ENCODE assay signal across 16 cellular contexts in the genomic region with DNA sequence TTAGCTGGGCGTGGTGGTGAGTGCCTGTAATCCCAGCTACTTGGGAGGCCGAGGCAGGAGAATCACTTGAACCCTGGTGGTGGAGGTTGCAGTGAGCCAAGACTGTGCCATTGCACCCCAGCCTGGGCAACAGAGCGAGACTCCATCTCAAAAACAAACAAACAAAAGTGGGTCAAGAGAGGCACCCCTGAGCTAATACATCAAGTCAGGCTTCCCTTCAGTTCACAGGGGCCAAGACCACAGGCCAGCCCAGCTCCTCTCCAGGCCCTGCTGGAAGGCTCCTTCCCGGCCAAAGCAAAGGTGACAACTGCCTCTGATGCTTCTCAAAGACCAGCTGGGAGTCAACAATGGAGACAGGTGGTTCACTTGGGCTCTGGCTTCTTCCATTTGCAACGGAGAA. TPM values are rescaled to one million over a fixed set of nuclear protein-coding genes. Genes with fewer than 3 reads are reported as not detected.
"Had no signal": no experiment of that assay in that cellular context is flagged by ENCODE, and none has a peak within 500 bp of the region (broad histone marks: within the 10 kb centered on the region; RNA-seq: fewer than 3 reads in every experiment).

No MANE protein-coding gene starts in this region.

RNA-seq across cellular contexts. Expression of a gene that starts 14.7 kb away (rescaled TPM):
- total RNA-seq: cerebellum, dermis microvascular lymphatic vessel endothelial cell, endodermal cell, glomerular endothelial cell, left lobe of liver, lung microvascular endothelial cell, mononuclear cell had no signal

RNA-seq across cellular contexts. Expression of a gene that starts 24.6 kb away (rescaled TPM):
- total RNA-seq: cerebellum, dermis microvascular lymphatic vessel endothelial cell, endodermal cell, esophagus mucosa, esophagus squamous epithelium, gastrocnemius medialis, heart right ventricle, kidney, left ventricle myocardium inferior, lower leg skin, lower lobe of right lung, lung microvascular endothelial cell, mucosa of gallbladder had no signal
- polyA plus RNA-seq: heart right ventricle had no signal
